ENCODE assay signal across 20 cellular contexts in genomic region chr13:62933809-62934208, GRCh38.
A peak's percentile ranks its signal among the peaks of the same experiment; 100 is the strongest.
DNase-seq lines count a peak whose midpoint lies in the region; ATAC-seq and TF ChIP-seq lines count a peak whose summit lies in the region.
"Had no signal": no experiment of that assay in that cellular context is flagged by ENCODE, and none has a peak within 500 bp of the region (broad histone marks: within the 10 kb centered on the region; RNA-seq: fewer than 3 reads in every experiment).

No MANE protein-coding gene starts in this region.

- intact Hi-C loops in IMR-90 (cut with micrococcal nuclease), result no loop called here

- DNase-seq in NCI-H524 (lab: John Stamatoyannopoulos, UW) (peak; percentile 34 to 60), NCI-H524 treated with DMSO at 0.1 percent for 48 hours (lab: John Stamatoyannopoulos, UW) (no peak), IMR-90 (no peak), SK-N-DZ (ENCODE audit: low spot score) (peak; percentile 31), neural progenitor cell (ENCODE audit: low spot score) (peak; percentile 10), NCI-H2196 (lab: John Stamatoyannopoulos, UW; ENCODE audit: unreplicated experiment) (no peak), NCI-H510A treated with DMSO at 0.1 percent for 48 hours (lab: John Stamatoyannopoulos, UW) (no peak)
- DNase-seq: Calu3; CD8-positive, alpha-beta T cell; Kasumi-1; MG63; NCI-H1048; NCI-H1694 had no signal

- H3K79me2 ChIP-seq in neural progenitor cell (ENCODE audit: low read depth), result no peaks in the 10 kb centered on the region

- peak overlapping the region; percentile 92; the same call in 1 of the 2 replicates for H4K5ac ChIP-seq in IMR-90 (ENCODE audit: low read depth, low read length)

- CTCF ChIA-PET in IMR-90 (lab: Yijun Ruan, JAX), result no interaction called here

- H2BK20ac ChIP-seq in IMR-90 (ENCODE audit: low read depth, low read length), result peak overlapping the region; percentile 73; the same call in 1 of the 2 replicates

- H3K36me3 ChIP-seq in IMR-90 (ENCODE audit: control insufficient read depth, insufficient read depth, low read length) (no peaks in the 10 kb centered on the region), neural progenitor cell (no peaks in the 10 kb centered on the region)
- H3K36me3 ChIP-seq: BLaER1, HAP-1, MG63 had no signal

- peak overlapping the region; percentile 57 to 66; a peak in 2 of 4 replicates for H4K8ac ChIP-seq in IMR-90 (ENCODE audit: low read depth in 2 of 2, low read length in 2 of 2)

- H2AFZ ChIP-seq in IMR-90 (replicated peaks; ENCODE audit: low read length, poor library complexity), result peak overlapping the region; percentile 71
- H2AFZ ChIP-seq in neural progenitor cell (replicated peaks), result no peak overlapping the region

- H3K18ac ChIP-seq in IMR-90 (ENCODE audit: low read depth, low read length), result peak overlapping the region; percentile 96

- H3K79me1 ChIP-seq in IMR-90 (ENCODE audit: low read depth in 1 of 2, low read length in 2 of 2), result no peaks in the 10 kb centered on the region

- H3K56ac ChIP-seq in IMR-90 (ENCODE audit: extremely low read depth, insufficient read depth, low read length), result no peak overlapping the region

- ATAC-seq in IMR-90 (ENCODE audit: low read depth), result no peak
- ATAC-seq: CD8-positive, alpha-beta T cell; Panc1 had no signal

- WGBS in IMR-90 (ENCODE audit: extremely low coverage in 2 of 2, insufficient read length in 1 of 2), 2 experiments, result no CpG with 5 or more reads among the region's 1 CpG

- no peak overlapping the region for H3K27ac Mint-ChIP-seq in neural progenitor cell
- H3K27ac Mint-ChIP-seq: CD8-positive, alpha-beta T cell; IgD-negative memory B cell; T-helper 2 cell treated with Interferon-gamma antibody and Interleukin-4, amounts not matched to agents 5 μg/mL and 100 μg/mL, for 36 hours had no signal

- H3K4me3 ChIP-seq in IMR-90 (ENCODE audit: insufficient read depth, low read depth, low read length), result no peak overlapping the region
- no peak overlapping the region for H3K4me3 ChIP-seq in neural progenitor cell
- H3K4me3 ChIP-seq: BLaER1, HAP-1, MG63, SK-N-MC had no signal

- no peak for TF ChIP-seq CTCF in IMR-90 (conservative IDR thresholded peaks at IDR 0.05; ENCODE audit: low read depth, low read length)
- TF ChIP-seq CTCF in neural progenitor cell (IDR thresholded peaks at IDR 0.05), result no peak

- H4K91ac ChIP-seq in IMR-90 (ENCODE audit: insufficient read depth, low read depth, low read length), result peak overlapping the region; percentile 74; the same call in 1 of the 2 replicates

- POLR2A ChIA-PET in IMR-90 (lab: Charles Lee; ENCODE audit: unreplicated experiment), result no interaction called here

- H2AK9ac ChIP-seq in IMR-90 (replicated peaks; ENCODE audit: low read depth, low read length, poor library complexity), result no peak overlapping the region

- peak overlapping the region; percentile 18; the same call in 1 of the 2 replicates for H3K14ac ChIP-seq in IMR-90 (replicated peaks; ENCODE audit: low read depth, low read length)

- H2BK5ac ChIP-seq in IMR-90 (ENCODE audit: low read depth, low read length, poor library complexity, severe bottlenecking), result peak overlapping the region; percentile 54

- H3K9me3 ChIP-seq in IMR-90 (ENCODE audit: control insufficient read depth, insufficient read depth, low read length) (no peaks in the 10 kb centered on the region), neural progenitor cell (ENCODE audit: low read depth) (no peaks in the 10 kb centered on the region)
- H3K9me3 ChIP-seq: BLaER1, HAP-1, MG63 had no signal

- peak overlapping the region; percentile 96; the same call in 2 of the 3 replicates for H2BK15ac ChIP-seq in IMR-90 (ENCODE audit: low read depth, low read length)

- no peaks in the 10 kb centered on the region for H3K9me3 Mint-ChIP-seq in neural progenitor cell

- H4K20me1 ChIP-seq in IMR-90 (ENCODE audit: insufficient read depth, low read length) (no peaks in the 10 kb centered on the region), neural progenitor cell (ENCODE audit: low read depth) (no peaks in the 10 kb centered on the region)
- H4K20me1 ChIP-seq: BLaER1 had no signal

- H3K9ac ChIP-seq in IMR-90 (ENCODE audit: low read depth, low read length) (no peak overlapping the region), neural progenitor cell (no peak overlapping the region)
- H3K9ac ChIP-seq: BLaER1 had no signal

- peak overlapping the region; percentile 83 for H2BK120ac ChIP-seq in IMR-90 (ENCODE audit: low read depth, low read length)

- no peaks in the 10 kb centered on the region for H3K4me1 Mint-ChIP-seq in neural progenitor cell
- H3K4me1 Mint-ChIP-seq: IgD-negative memory B cell had no signal

- H3K27ac ChIP-seq in IMR-90 (ENCODE audit: insufficient read depth, low read length) (peak overlapping the region; percentile 73), neural progenitor cell (no peak overlapping the region)
- H3K27ac ChIP-seq: BLaER1, HL-60, SK-N-MC had no signal

- BruUV-seq in IMR-90 (replicated peaks; lab: Mats Ljungman, UMichigan), result no TSS peak

- H3K4me2 ChIP-seq in IMR-90 (ENCODE audit: low read depth, low read length) (no peak overlapping the region), neural progenitor cell (no peak overlapping the region)
- H3K4me2 ChIP-seq: BLaER1 had no signal

- no peaks in the 10 kb centered on the region for H3F3A ChIP-seq in neural progenitor cell (ENCODE audit: low read depth)

- H3K4ac ChIP-seq in IMR-90 (ENCODE audit: low read depth, low read length), result peak overlapping the region; percentile 42

- no peak overlapping the region for H3K4me3 Mint-ChIP-seq in neural progenitor cell
- H3K4me3 Mint-ChIP-seq: CD8-positive, alpha-beta T cell; IgD-negative memory B cell; T-helper 2 cell treated with Interferon-gamma antibody and Interleukin-4, amounts not matched to agents 5 μg/mL and 100 μg/mL, for 36 hours had no signal

- 0 out of 2 replicates have a peak, but pooled peaks cover 2% of the 10 kb centered on the region for H3K9me1 ChIP-seq in IMR-90 (ENCODE audit: insufficient read depth, low read length)

- peak overlapping the region; percentile 22; the same call in 1 of the 2 replicates for H3K23ac ChIP-seq in IMR-90 (ENCODE audit: low read depth, low read length)

- no peaks in the 10 kb centered on the region for H3K27me3 Mint-ChIP-seq in neural progenitor cell (ENCODE audit: insufficient read depth, low read depth)
- H3K27me3 Mint-ChIP-seq: IgD-negative memory B cell had no signal

- dilution Hi-C loops in IMR-90 (cut with HindIII; ENCODE audit: low sequenced_read_pairs, unreplicated experiment), result no loop called here

- H2AK5ac ChIP-seq in IMR-90 (ENCODE audit: low read depth, low read length), result peak overlapping the region; percentile 89; the same call in 1 of the 2 replicates

- H3K36me3 Mint-ChIP-seq in neural progenitor cell, result no peaks in the 10 kb centered on the region
- H3K36me3 Mint-ChIP-seq: CD8-positive, alpha-beta T cell; IgD-negative memory B cell had no signal

- no peak for TF ChIP-seq POLR2A in IMR-90 (IDR thresholded peaks at IDR 0.05; ENCODE audit: low read depth, low read length)

- H3K4me1 ChIP-seq in IMR-90 (ENCODE audit: control insufficient read depth, insufficient read depth, low read length), result peaks cover 2% of the 10 kb centered on the region; the same call in 1 of the 2 replicates
- H3K4me1 ChIP-seq in neural progenitor cell, result no peaks in the 10 kb centered on the region
- H3K4me1 ChIP-seq: BLaER1, HAP-1 had no signal

- no peaks in the 10 kb centered on the region for H3K27me3 ChIP-seq in IMR-90 (ENCODE audit: control insufficient read depth, insufficient read depth, low read length)
- H3K27me3 ChIP-seq in neural progenitor cell, result no peaks in the 10 kb centered on the region
- H3K27me3 ChIP-seq: BLaER1, MG63 had no signal

- TF ChIP-seq RAD21 in IMR-90 (IDR thresholded peaks at IDR 0.05; ENCODE audit: low read length), result no peak

- in situ Hi-C loops in IMR-90 (cut with MboI; ENCODE audit: low sequenced_read_pairs), result no loop called here

TF ChIP-seq in IMR-90, 13 proteins besides CTCF, POLR2A, EP300 and RAD21:
- TF ChIP-seq RFX5 (IDR thresholded peaks at IDR 0.05; ENCODE audit: low read depth, low read length) (no peak), MAFK (IDR thresholded peaks at IDR 0.05; ENCODE audit: low read depth, low read length) (no peak), MXI1 (IDR thresholded peaks at IDR 0.05; ENCODE audit: borderline replicate concordance, low read depth, low read length) (no peak), RCOR1 (IDR thresholded peaks at IDR 0.05; ENCODE audit: insufficient replicate concordance, low read length) (no peak), ELK1 (IDR thresholded peaks at IDR 0.05; ENCODE audit: borderline replicate concordance, low read depth, low read length) (no peak), BHLHE40 (IDR thresholded peaks at IDR 0.05; ENCODE audit: low read depth, low read length) (no peak), USF2 (IDR thresholded peaks at IDR 0.05; ENCODE audit: low read depth, low read length) (no peak), FOS (IDR thresholded peaks at IDR 0.05; ENCODE audit: low read depth, low read length) (no peak), CHD1 (IDR thresholded peaks at IDR 0.05; ENCODE audit: low read depth, low read length) (no peak), CEBPB (IDR thresholded peaks at IDR 0.05; ENCODE audit: low read depth, low read length) (no peak), MAZ (IDR thresholded peaks at IDR 0.05; ENCODE audit: borderline replicate concordance, low read depth, low read length) (no peak)

Comparison
In these comparisons a context has a peak if more than half of its experiments do, and no peak if none do; other contexts are left out.
1. DNase-seq: peak in NCI-H524 (2 of 2), SK-N-DZ (single experiment) and neural progenitor cell (single experiment); none in NCI-H524 treated with DMSO at 0.1 percent for 48 hours (single experiment), IMR-90 (single experiment), NCI-H2196 (single experiment) and NCI-H510A treated with DMSO at 0.1 percent for 48 hours (single experiment).